ENCODE assay signal across 1 cellular context in genomic region chr4:139300431-139301142, GRCh38.
TF ChIP-seq lines count a peak whose summit lies in the region.

No MANE protein-coding gene starts in this region.

TF ChIP-seq in K562, 482 proteins besides CTCF, POLR2A, EP300 and RAD21 (continued from another document):
- TF ChIP-seq FOXK1 (CRISPR knock-in tag; IDR thresholded peaks at IDR 0.05; ENCODE audit: borderline replicate concordance) = no peak
- TF ChIP-seq, protein P1, sequence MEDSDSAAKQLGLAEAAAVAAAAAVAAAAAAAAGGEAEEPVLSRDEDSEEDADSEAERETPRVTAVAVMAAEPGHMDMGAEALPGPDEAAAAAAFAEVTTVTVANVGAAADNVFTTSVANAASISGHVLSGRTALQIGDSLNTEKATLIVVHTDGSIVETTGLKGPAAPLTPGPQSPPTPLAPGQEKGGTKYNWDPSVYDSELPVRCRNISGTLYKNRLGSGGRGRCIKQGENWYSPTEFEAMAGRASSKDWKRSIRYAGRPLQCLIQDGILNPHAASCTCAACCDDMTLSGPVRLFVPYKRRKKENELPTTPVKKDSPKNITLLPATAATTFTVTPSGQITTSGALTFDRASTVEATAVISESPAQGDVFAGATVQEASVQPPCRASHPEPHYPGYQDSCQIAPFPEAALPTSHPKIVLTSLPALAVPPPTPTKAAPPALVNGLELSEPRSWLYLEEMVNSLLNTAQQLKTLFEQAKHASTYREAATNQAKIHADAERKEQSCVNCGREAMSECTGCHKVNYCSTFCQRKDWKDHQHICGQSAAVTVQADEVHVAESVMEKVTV (CRISPR knock-in tag; IDR thresholded peaks at IDR 0.05) = no peak
- no peak for TF ChIP-seq MCM5 (IDR thresholded peaks at IDR 0.05; ENCODE audit: low read depth)
- TF ChIP-seq ZNF140 (CRISPR knock-in tag; IDR thresholded peaks at IDR 0.05) = no peak
- TF ChIP-seq ZNF551 (CRISPR knock-in tag; IDR thresholded peaks at IDR 0.05) = no peak
- no peak for TF ChIP-seq SMARCB1 (IDR thresholded peaks at IDR 0.05; ENCODE audit: insufficient read length, low read depth)
- no peak for TF ChIP-seq CBFA2T2 (conservative IDR thresholded peaks at IDR 0.05)
- no peak for TF ChIP-seq ZFPM2 (CRISPR knock-in tag; IDR thresholded peaks at IDR 0.05)
- TF ChIP-seq CREB3 (tag; conservative IDR thresholded peaks at IDR 0.05; ENCODE audit: low read depth) = no peak
- peak; percentile 88 for TF ChIP-seq CHD1 (IDR thresholded peaks at IDR 0.05; ENCODE audit: low read length)
- no peak for TF ChIP-seq SP2 (IDR thresholded peaks at IDR 0.05; ENCODE audit: extremely low read depth, low read depth, low read length, poor library complexity, severe bottlenecking)
- no peak for TF ChIP-seq HOMEZ (CRISPR knock-in tag; IDR thresholded peaks at IDR 0.05)
- no peak for TF ChIP-seq ZNF589 (CRISPR knock-in tag; IDR thresholded peaks at IDR 0.05; ENCODE audit: low read depth)
- 0 out of 2 replicates have a peak, but pooled peaks have one; percentile 4 for TF ChIP-seq MAFG (tag; conservative IDR thresholded peaks at IDR 0.05)
- no peak for TF ChIP-seq KHSRP (IDR thresholded peaks at IDR 0.05)
- no peak for TF ChIP-seq ZNF764 (CRISPR knock-in tag; IDR thresholded peaks at IDR 0.05; ENCODE audit: low read depth)
- TF ChIP-seq SNIP1 (IDR thresholded peaks at IDR 0.05; ENCODE audit: low read depth) = no peak
- peak; percentile 56 for TF ChIP-seq DACH1 (IDR thresholded peaks at IDR 0.05; ENCODE audit: partially characterized antibody)
- TF ChIP-seq, protein P2, sequence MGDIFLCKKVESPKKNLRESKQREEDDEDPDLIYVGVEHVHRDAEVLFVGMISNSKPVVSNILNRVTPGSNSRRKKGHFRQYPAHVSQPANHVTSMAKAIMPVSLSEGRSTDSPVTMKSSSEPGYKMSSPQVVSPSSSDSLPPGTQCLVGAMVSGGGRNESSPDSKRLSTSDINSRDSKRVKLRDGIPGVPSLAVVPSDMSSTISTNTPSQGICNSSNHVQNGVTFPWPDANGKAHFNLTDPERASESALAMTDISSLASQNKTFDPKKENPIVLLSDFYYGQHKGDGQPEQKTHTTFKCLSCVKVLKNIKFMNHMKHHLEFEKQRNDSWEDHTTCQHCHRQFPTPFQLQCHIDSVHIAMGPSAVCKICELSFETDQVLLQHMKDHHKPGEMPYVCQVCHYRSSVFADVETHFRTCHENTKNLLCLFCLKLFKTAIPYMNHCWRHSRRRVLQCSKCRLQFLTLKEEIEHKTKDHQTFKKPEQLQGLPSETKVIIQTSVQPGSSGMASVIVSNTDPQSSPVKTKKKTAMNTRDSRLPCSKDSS (IDR thresholded peaks at IDR 0.05; ENCODE audit: low read depth, partially characterized antibody) = no peak
- no peak for TF ChIP-seq ZC3H11A (IDR thresholded peaks at IDR 0.05; ENCODE audit: low read depth, low read length)
- TF ChIP-seq GATAD2A (IDR thresholded peaks at IDR 0.05) = no peak
- TF ChIP-seq, protein P3, sequence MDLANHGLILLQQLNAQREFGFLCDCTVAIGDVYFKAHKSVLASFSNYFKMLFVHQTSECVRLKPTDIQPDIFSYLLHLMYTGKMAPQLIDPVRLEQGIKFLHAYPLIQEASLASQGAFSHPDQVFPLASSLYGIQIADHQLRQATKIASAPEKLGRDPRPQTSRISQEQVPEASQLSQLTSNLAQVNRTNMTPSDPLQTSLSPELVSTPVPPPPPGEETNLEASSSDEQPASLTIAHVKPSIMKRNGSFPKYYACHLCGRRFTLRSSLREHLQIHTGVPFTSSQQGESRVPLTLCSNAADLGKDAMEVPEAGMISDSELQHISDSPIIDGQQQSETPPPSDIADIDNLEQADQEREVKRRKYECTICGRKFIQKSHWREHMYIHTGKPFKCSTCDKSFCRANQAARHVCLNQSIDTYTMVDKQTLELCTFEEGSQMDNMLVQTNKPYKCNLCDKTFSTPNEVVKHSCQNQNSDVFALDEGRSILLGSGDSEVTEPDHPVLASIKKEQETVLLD (IDR thresholded peaks at IDR 0.05) = no peak
- no peak for TF ChIP-seq TCF7 (IDR thresholded peaks at IDR 0.05; ENCODE audit: borderline replicate concordance)
- no peak for TF ChIP-seq SIRT6 (IDR thresholded peaks at IDR 0.05; ENCODE audit: low read depth, low read length)
- no peak for TF ChIP-seq SMAD2 (IDR thresholded peaks at IDR 0.05; ENCODE audit: low read depth, low read length)
- TF ChIP-seq ZNF165 (CRISPR knock-in tag; IDR thresholded peaks at IDR 0.05; ENCODE audit: borderline replicate concordance) = 0 out of 2 replicates have a peak, but pooled peaks have one; percentile 19
- TF ChIP-seq, protein P4, sequence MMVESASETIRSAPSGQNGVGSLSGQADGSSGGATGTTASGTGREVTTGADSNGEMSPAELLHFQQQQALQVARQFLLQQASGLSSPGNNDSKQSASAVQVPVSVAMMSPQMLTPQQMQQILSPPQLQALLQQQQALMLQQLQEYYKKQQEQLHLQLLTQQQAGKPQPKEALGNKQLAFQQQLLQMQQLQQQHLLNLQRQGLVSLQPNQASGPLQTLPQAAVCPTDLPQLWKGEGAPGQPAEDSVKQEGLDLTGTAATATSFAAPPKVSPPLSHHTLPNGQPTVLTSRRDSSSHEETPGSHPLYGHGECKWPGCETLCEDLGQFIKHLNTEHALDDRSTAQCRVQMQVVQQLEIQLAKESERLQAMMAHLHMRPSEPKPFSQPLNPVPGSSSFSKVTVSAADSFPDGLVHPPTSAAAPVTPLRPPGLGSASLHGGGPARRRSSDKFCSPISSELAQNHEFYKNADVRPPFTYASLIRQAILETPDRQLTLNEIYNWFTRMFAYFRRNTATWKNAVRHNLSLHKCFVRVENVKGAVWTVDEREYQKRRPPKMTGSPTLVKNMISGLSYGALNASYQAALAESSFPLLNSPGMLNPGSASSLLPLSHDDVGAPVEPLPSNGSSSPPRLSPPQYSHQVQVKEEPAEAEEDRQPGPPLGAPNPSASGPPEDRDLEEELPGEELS (CRISPR knock-in tag; IDR thresholded peaks at IDR 0.05; ENCODE audit: borderline replicate concordance) = no peak
- TF ChIP-seq ZNF134 (CRISPR knock-in tag; conservative IDR thresholded peaks at IDR 0.05) = no peak
- no peak for TF ChIP-seq FUS (optimal IDR thresholded peaks at IDR 0.05; ENCODE audit: low read depth, low read length)
- TF ChIP-seq KLF13 (tag; IDR thresholded peaks at IDR 0.05; ENCODE audit: borderline replicate concordance, low read depth) = no peak
- TF ChIP-seq THRAP3 (IDR thresholded peaks at IDR 0.05; ENCODE audit: borderline replicate concordance) = no peak
- TF ChIP-seq SMAD1 (IDR thresholded peaks at IDR 0.05; ENCODE audit: low read depth, low read length, partially characterized antibody) = no peak
- no peak for TF ChIP-seq THAP7 (CRISPR knock-in tag; IDR thresholded peaks at IDR 0.05)
- TF ChIP-seq NCOA2 (IDR thresholded peaks at IDR 0.05; ENCODE audit: partially characterized antibody in 2 of 2) = no peak
- TF ChIP-seq KLF6 (CRISPR knock-in tag; IDR thresholded peaks at IDR 0.05; ENCODE audit: borderline replicate concordance) = no peak
- TF ChIP-seq GTF2F1 (IDR thresholded peaks at IDR 0.05; ENCODE audit: low read depth, low read length) = no peak
- no peak for TF ChIP-seq SRSF7 (optimal IDR thresholded peaks at IDR 0.05; ENCODE audit: low read depth, low read length)
- TF ChIP-seq, protein P5, sequence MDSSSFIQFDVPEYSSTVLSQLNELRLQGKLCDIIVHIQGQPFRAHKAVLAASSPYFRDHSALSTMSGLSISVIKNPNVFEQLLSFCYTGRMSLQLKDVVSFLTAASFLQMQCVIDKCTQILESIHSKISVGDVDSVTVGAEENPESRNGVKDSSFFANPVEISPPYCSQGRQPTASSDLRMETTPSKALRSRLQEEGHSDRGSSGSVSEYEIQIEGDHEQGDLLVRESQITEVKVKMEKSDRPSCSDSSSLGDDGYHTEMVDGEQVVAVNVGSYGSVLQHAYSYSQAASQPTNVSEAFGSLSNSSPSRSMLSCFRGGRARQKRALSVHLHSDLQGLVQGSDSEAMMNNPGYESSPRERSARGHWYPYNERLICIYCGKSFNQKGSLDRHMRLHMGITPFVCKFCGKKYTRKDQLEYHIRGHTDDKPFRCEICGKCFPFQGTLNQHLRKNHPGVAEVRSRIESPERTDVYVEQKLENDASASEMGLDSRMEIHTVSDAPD (CRISPR knock-in tag; IDR thresholded peaks at IDR 0.05) = no peak
